Comparison of ENCODE assay signal across 16 cellular contexts in the genomic region with DNA sequence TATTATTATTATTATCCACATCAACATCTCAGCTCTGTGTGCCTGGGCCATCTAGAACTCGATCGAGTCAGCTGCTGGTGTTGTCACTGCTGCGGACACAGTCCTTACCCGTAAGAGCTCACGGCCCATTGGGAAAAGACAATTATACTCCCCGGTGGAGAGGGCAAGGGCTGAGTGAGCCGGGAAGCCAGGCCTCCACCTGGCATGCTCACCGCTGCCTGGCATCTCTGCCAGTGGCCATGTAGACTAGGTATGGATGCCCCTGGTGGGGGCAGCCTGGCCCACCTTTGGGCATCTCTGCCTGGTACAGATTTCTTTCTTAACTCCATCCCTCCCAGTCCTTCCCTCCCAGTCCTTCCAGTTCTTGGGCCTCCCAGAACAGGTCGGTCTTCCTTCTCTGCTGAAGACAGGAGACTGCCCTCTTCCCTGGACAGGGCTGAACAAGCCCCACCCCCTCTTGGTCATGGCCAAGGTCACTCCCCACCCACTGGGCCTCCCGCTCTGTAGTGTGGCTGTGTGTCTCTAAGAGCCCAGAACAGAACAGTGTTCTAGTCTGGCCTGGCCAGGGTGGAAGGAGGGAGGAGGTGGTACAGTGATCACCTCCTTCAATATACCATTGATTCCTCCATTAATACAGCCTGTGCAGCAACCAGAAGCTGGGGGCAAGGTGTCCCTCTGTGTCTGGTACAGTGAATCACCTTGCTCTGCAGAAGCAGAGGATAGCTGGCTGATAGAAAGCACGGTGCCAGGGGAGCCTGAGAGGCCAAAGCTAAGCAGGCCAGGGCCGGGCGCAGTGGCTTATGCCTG. TPM values are rescaled to one million over a fixed set of nuclear protein-coding genes. Genes with fewer than 3 reads are reported as not detected.
DNase-seq lines count a peak whose midpoint lies in the region; ATAC-seq, FAIRE-seq and TF ChIP-seq lines count a peak whose summit lies in the region.
"Had no signal": no experiment of that assay in that cellular context is flagged by ENCODE, and none has a peak within 500 bp of the region (broad histone marks: within the 10 kb centered on the region; RNA-seq: fewer than 3 reads in every experiment).

No MANE protein-coding gene starts in this region.

- H3K4me2 ChIP-seq in K562 (ENCODE audit: insufficient read depth, low read length) (no peak overlapping the region), osteoblast (ENCODE audit: insufficient read depth, low read length) (no peak overlapping the region)
- H3K4me2 ChIP-seq: KMS-11 had no signal

- peak; percentile 88 for DNase-seq in DMS79 (lab: John Stamatoyannopoulos, UW)
- peak; percentile 48 for DNase-seq in NCI-H345 treated with DMSO at 0.1 percent for 48 hours (lab: John Stamatoyannopoulos, UW; ENCODE audit: unreplicated experiment)
- peak; percentile 27 to 32 (median 28) for DNase-seq in K562 (ENCODE audit: extremely low read depth in 1 of 4, low spot score in 3 of 4)
- no peak for DNase-seq in osteoblast (ENCODE audit: insufficient read length, low spot score, missing footprints)
- DNase-seq in activated CD4-positive, alpha-beta T cell treated with anti-CD3 and anti-CD28 coated beads for 48 hours: no peak
- DNase-seq in DMS53 (lab: John Stamatoyannopoulos, UW): no peak
- DNase-seq in tibial nerve (ENCODE audit: low spot score in 2 of 2): no peak
- DNase-seq: activated effector memory CD4-positive, alpha-beta T cell treated with anti-CD3 and anti-CD28 coated beads, Interleukin-2, amount 50 U/mL, for 16 hours; natural killer cell; NCI-H2029 treated with DMSO at 0.1 percent for 48 hours; stimulated activated CD4-positive, alpha-beta T cell treated with anti-CD3 and anti-CD28 coated beads, Interleukin-4, amount 100 ng/mL, for 4 hours had no signal

- no peaks in the 10 kb centered on the region for H3K9me1 ChIP-seq in K562 (ENCODE audit: control insufficient read depth, insufficient read depth, low read length)

- intact Hi-C loops in K562 (cut with micrococcal nuclease): loop anchor here (5.0 to 10.0 kb wide), 2 partner anchors 54 to 89 kb away; no protein-coding TSS in a partner anchor

- CTCF ChIA-PET in K562 (lab: Yijun Ruan, JAX; ENCODE audit: low intra/inter-chr PET ratio): no interaction called here

- H4K20me1 ChIP-seq in K562 (replicated peaks; ENCODE audit: control insufficient read depth, insufficient read depth, low read length) (peaks cover 31% of the 10 kb centered on the region), osteoblast (ENCODE audit: insufficient read depth, low read length) (no peaks in the 10 kb centered on the region)

- H3K79me2 ChIP-seq in K562 (ENCODE audit: control insufficient read depth, insufficient read depth, low read length) (no peaks in the 10 kb centered on the region), osteoblast (ENCODE audit: insufficient read depth, low read length) (no peaks in the 10 kb centered on the region)

- H3K27me3 ChIP-seq in K562 (ENCODE audit: control insufficient read depth in 2 of 2, insufficient read depth in 2 of 2, low read length in 2 of 2) (no peaks in the 10 kb centered on the region), osteoblast (ENCODE audit: insufficient read depth, low read length) (no peaks in the 10 kb centered on the region), tibial nerve (no peaks in the 10 kb centered on the region)
- H3K27me3 ChIP-seq: right atrium auricular region had no signal

- peaks cover 13 to 62% of the 10 kb centered on the region in 2 experiments for H3K4me1 ChIP-seq in K562 (replicated peaks in 1 of 2; ENCODE audit: control insufficient read depth in 2 of 2, insufficient read depth in 2 of 2, low read length in 2 of 2)
- peaks cover 28% of the 10 kb centered on the region for H3K4me1 ChIP-seq in osteoblast (ENCODE audit: insufficient read depth, low read length)
- peaks cover 0 to 100% (median 38%) of the 10 kb centered on the region in 4 donors for H3K4me1 ChIP-seq in tibial nerve

- H3K27ac ChIP-seq in K562 (ENCODE audit: extremely low read depth, low read depth, low read length): no peak overlapping the region
- peak overlapping the region; percentile 77 for H3K27ac ChIP-seq in osteoblast (ENCODE audit: low read depth, low read length)
- H3K27ac ChIP-seq in tibial nerve: peak overlapping the region in 2 of 4 donors; percentile 83 to 86
- H3K27ac ChIP-seq: brain microvascular endothelial cell, KMS-11, right atrium auricular region had no signal

- TF ChIP-seq EP300 in K562 (IDR thresholded peaks at IDR 0.05; ENCODE audit: low read length) (no peak), tibial nerve (IDR thresholded peaks at IDR 0.05) (no peak)

- peak; percentile 43 for ATAC-seq in K562
- no peak for ATAC-seq in GM21515 (IDR thresholded peaks at IDR 0.05; ENCODE audit: unreplicated experiment)
- ATAC-seq: natural killer cell; stimulated activated effector memory CD8-positive, alpha-beta T cell treated with anti-CD3 and anti-CD28 coated beads, Interleukin-12 subunit alpha, Interleukin-12 subunit beta, amount 100 ng/mL, for 72 hours had no signal

- in situ Hi-C loops in K562 (cut with MboI): no loop called here

- TF ChIP-seq CTCF in K562 (IDR thresholded peaks at IDR 0.05 in 2 of 3, conservative IDR thresholded peaks at IDR 0.05 in 1 of 3; ENCODE audit: insufficient read depth in 2 of 3, low read depth in 1 of 3, low read length in 3 of 3) (no peak), osteoblast (IDR thresholded peaks at IDR 0.05; ENCODE audit: extremely low read depth, low read depth, low read length) (no peak), tibial nerve (IDR thresholded peaks at IDR 0.05) (no peak)

- POLR2A ChIA-PET in K562 (lab: Yijun Ruan, JAX): no interaction called here

- H3K9me3 ChIP-seq in K562 (replicated peaks; ENCODE audit: control insufficient read depth, insufficient read depth, low read depth, low read length): no peaks in the 10 kb centered on the region
- no peaks in the 10 kb centered on the region for H3K9me3 ChIP-seq in osteoblast (ENCODE audit: low read depth, low read length)
- no peaks in the 10 kb centered on the region for H3K9me3 ChIP-seq in tibial nerve
- H3K9me3 ChIP-seq: right atrium auricular region had no signal

- BruUV-seq in K562 (replicated peaks; lab: Mats Ljungman, UMichigan): no TSS peak

- WGBS in K562 (ENCODE audit: insufficient coverage, low coverage, missing lambda C conversion rate): 80% methylated on average over 12 of the region's 13 CpGs
- WGBS in tibial nerve, 2 donors: 70 to 85% methylated on average over 12 to 13 of the region's 13 CpGs

- H3K9ac ChIP-seq in K562 (ENCODE audit: insufficient read depth in 1 of 2, low read depth in 2 of 2, low read length in 2 of 2): peak overlapping the region in 1 of 2 experiments; percentile 42; a peak in 1 of 4 replicates
- H3K9ac ChIP-seq: KMS-11 had no signal

- TF ChIP-seq RAD21 in K562 (CRISPR knock-in tag; conservative IDR thresholded peaks at IDR 0.05 in 1 of 2, IDR thresholded peaks at IDR 0.05 in 1 of 2): no peak

- TF ChIP-seq POLR2A in K562 (conservative IDR thresholded peaks at IDR 0.05): no peak
- TF ChIP-seq POLR2A in tibial nerve (IDR thresholded peaks at IDR 0.05): no peak

- H3K36me3 ChIP-seq in K562 (ENCODE audit: control insufficient read depth, insufficient read depth, low read length) (no peaks in the 10 kb centered on the region), osteoblast (ENCODE audit: insufficient read depth, low read length) (no peaks in the 10 kb centered on the region), tibial nerve (no peaks in the 10 kb centered on the region)
- H3K36me3 ChIP-seq: brain microvascular endothelial cell, right atrium auricular region had no signal

- no peak overlapping the region for H3K4me3 ChIP-seq in K562
- no peak overlapping the region for H3K4me3 ChIP-seq in osteoblast (ENCODE audit: insufficient read depth, low read length)
- no peak overlapping the region for H3K4me3 ChIP-seq in tibial nerve
- H3K4me3 ChIP-seq: right atrium auricular region had no signal

- no peak for FAIRE-seq in K562 (lab: Jason Lieb, UNC)

- no peak overlapping the region for H2AFZ ChIP-seq in K562 (ENCODE audit: low read depth, low read length)
- H2AFZ ChIP-seq in osteoblast (ENCODE audit: low read length): no peak overlapping the region

TF ChIP-seq in K562, 482 proteins besides CTCF, POLR2A, EP300 and RAD21:
- no peak for TF ChIP-seq FOS (IDR thresholded peaks at IDR 0.05; ENCODE audit: extremely low read depth, insufficient read length)
- TF ChIP-seq, protein P1, sequence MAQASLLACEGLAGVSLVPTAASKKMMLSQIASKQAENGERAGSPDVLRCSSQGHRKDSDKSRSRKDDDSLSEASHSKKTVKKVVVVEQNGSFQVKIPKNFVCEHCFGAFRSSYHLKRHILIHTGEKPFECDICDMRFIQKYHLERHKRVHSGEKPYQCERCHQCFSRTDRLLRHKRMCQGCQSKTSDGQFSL (CRISPR knock-in tag; IDR thresholded peaks at IDR 0.05): 0 out of 2 replicates have a peak, but pooled peaks have one; percentile 18
- TF ChIP-seq, protein P1 (tag; IDR thresholded peaks at IDR 0.05): no peak
- TF ChIP-seq ZBTB7A (IDR thresholded peaks at IDR 0.05; ENCODE audit: borderline replicate concordance, control insufficient read depth, low read depth, low read length): peak; percentile 7; the same call in 1 of the 2 replicates
TF ChIP-seq in K562: peak in this region for 2.

RNA-seq across cellular contexts. Expression of a gene that starts 57.7 kb away (rescaled TPM):
- not detected in 2 replicates for total RNA-seq in K562 (2011; cell fraction: chromatin; rRNA removed; ENCODE audit: low replicate concordance)
- not detected in 2 replicates for total RNA-seq in K562 (2011; cell fraction: nucleolus; rRNA removed)
- not detected in 2 replicates for total RNA-seq in K562 (2011; cell fraction: nucleoplasm; rRNA removed)
- total RNA-seq in K562 (2014; rRNA removed) (not detected in 2 replicates), K562 (2014; rRNA removed; fragmentation: Illumina TruSeq; extraction: Trizol) (not detected in 2 replicates), K562 (2015; rRNA removed; fragmentation: Illumina TruSeq; extraction: Trizol) (not detected in 2 replicates), K562 (2021) (not detected in 2 replicates), osteoblast (under 0.01 and 0.29 TPM in 2 replicates), tibial nerve (1 to 10 TPM in 1 of 4 donors, under 1 TPM in 3; 0.39 to 2.1 (median 0.52) TPM)
- polyA plus RNA-seq in K562 (2011; rRNA removed) (not detected in 2 replicates), K562 (2014; fragmentation: Illumina TruSeq; extraction: Trizol) (not detected in 2 replicates), K562 (2014; fragmentation: Nextera tagmentation; extraction: Ambion mirVana) (not detected), K562 (2014; rRNA removed) (not detected in 2 replicates)
- not detected in 2 replicates for polyA plus RNA-seq in K562 (2011; cell fraction: cytosol; rRNA removed)
- polyA plus RNA-seq in K562 (2011; cell fraction: nucleus; rRNA removed): not detected in 2 replicates
- 0.14 and 0.75 TPM in 2 replicates for polyA plus RNA-seq in K562 (2012)
- not detected in 2 replicates for polyA minus RNA-seq in K562 (2011; rRNA and poly(A)+ RNA removed)
- polyA minus RNA-seq in K562 (2011; cell fraction: cytosol; rRNA and poly(A)+ RNA removed): not detected in 2 replicates
- not detected in 2 replicates for polyA minus RNA-seq in K562 (2011; cell fraction: nucleus; rRNA and poly(A)+ RNA removed)
- total RNA-seq: natural killer cell had no signal

Comparison
In these comparisons a context has a peak if more than half of its experiments do, and no peak if none do; other contexts are left out.
1. DNase-seq: peak in DMS79 (single experiment), NCI-H345 treated with DMSO at 0.1 percent for 48 hours (single experiment) and K562 (4 of 4); none in osteoblast (single experiment), activated CD4-positive, alpha-beta T cell treated with anti-CD3 and anti-CD28 coated beads for 48 hours (single experiment), DMS53 (single experiment) and tibial nerve (0 of 2).